Comparison of ENCODE assay signal across 8 cellular contexts in genomic region chr1:212557739-212558664, GRCh38. TPM values are rescaled to one million over a fixed set of nuclear protein-coding genes. Genes with fewer than 3 reads are reported as not detected.
DNase-seq lines count a peak whose midpoint lies in the region; ATAC-seq and TF ChIP-seq lines count a peak whose summit lies in the region.

No MANE protein-coding gene starts in this region.

- CTCF ChIA-PET in PC-3 (lab: Charles Lee): interaction anchor here (0.6 to 1.1 kb wide), 4 partner anchors 70 to 192 kb away, joined by 3 to 4 read pairs (median 3); no protein-coding TSS in a partner anchor

- DNase-seq in NCI-H1436 (lab: John Stamatoyannopoulos, UW): peak; percentile 60
- no peak for DNase-seq in NCI-H1436 treated with DMSO at 0.1 percent for 48 hours (lab: John Stamatoyannopoulos, UW)
- peak; percentile 51 for DNase-seq in PC-3
- DNase-seq in ecto neural progenitor cell (ENCODE audit: low spot score): peak; percentile 71
- DNase-seq in lung (ENCODE audit: low spot score): peak; percentile 49
- peak; percentile 58 to 83 for DNase-seq in tibial artery
- DNase-seq in GM13977 (ENCODE audit: low spot score): no peak

- BruUV-seq in PC-3 (replicated peaks; lab: Mats Ljungman, UMichigan): TSS peak; percentile 58

- TF ChIP-seq CTCF in PC-3 (conservative IDR thresholded peaks at IDR 0.05; ENCODE audit: low read depth, low read length) (no peak), lung (IDR thresholded peaks at IDR 0.05; ENCODE audit: control extremely low read depth, extremely low read depth) (no peak), tibial artery (IDR thresholded peaks at IDR 0.05) (peak in 1 of 2 experiments; percentile 6), GM13977 (IDR thresholded peaks at IDR 0.05; ENCODE audit: extremely low read depth, insufficient read depth, missing control alignments) (no peak)

- H3K79me2 ChIP-seq in PC-3 (ENCODE audit: low read length): no peaks in the 10 kb centered on the region

- ATAC-seq in HG02678 (IDR thresholded peaks at IDR 0.05; ENCODE audit: unreplicated experiment): peak; percentile 37
- peak; percentile 51 for ATAC-seq in PC-3
- ATAC-seq in lung (ENCODE audit: insufficient read depth, low FRiP score): peak; percentile 58

- peak overlapping the region; percentile 58 for H2AFZ ChIP-seq in PC-3 (ENCODE audit: low read length)

- peak overlapping the region; percentile 91 for H3K4me2 ChIP-seq in PC-3 (ENCODE audit: low read length)

- in situ Hi-C loops in GM13977 (cut with MboI; ENCODE audit: low pct_unique_long_range_greater_than_20kb, low sequenced_read_pairs, unreplicated experiment): no loop called here

- H3K9ac ChIP-seq in PC-3 (ENCODE audit: low read length): peak overlapping the region; percentile 88

- intact Hi-C loops in PC-3 (cut with micrococcal nuclease): loop anchor here (2.0 kb wide), 1 partner anchor 81 kb away; no protein-coding TSS in a partner anchor
- intact Hi-C loops in tibial artery (cut with DNase I; ENCODE audit: low total_unique reads): loop anchor here (10.0 kb wide), 1 partner anchor 273 kb away; the partner anchor contains the start of gene PPP2R5A

- peak overlapping the region; percentile 66 for H3K27ac ChIP-seq in PC-3 (ENCODE audit: low read length)
- H3K27ac ChIP-seq in lung (ENCODE audit: low read depth in 1 of 2, low read length in 1 of 2): peak overlapping the region; percentile 94
- H3K27ac ChIP-seq in tibial artery: peak overlapping the region; percentile 96 to 97

- no peaks in the 10 kb centered on the region for H3F3A ChIP-seq in PC-3 (ENCODE audit: low read length, unreplicated experiment)

- H3K9me3 ChIP-seq in PC-3 (ENCODE audit: low read length) (no peaks in the 10 kb centered on the region), lung (ENCODE audit: control insufficient read depth in 2 of 2, insufficient read depth in 1 of 2, low read length in 1 of 2) (no peaks in the 10 kb centered on the region), tibial artery (no peaks in the 10 kb centered on the region)

- no peaks in the 10 kb centered on the region for H4K20me1 ChIP-seq in PC-3 (ENCODE audit: low read length)

- H3K4me3 ChIP-seq in PC-3 (ENCODE audit: low read length): peak overlapping the region; percentile 76
- peak overlapping the region; percentile 69 for H3K4me3 ChIP-seq in lung
- peak overlapping the region; percentile 85 to 95 for H3K4me3 ChIP-seq in tibial artery

- POLR2A ChIA-PET in PC-3 (lab: Charles Lee; ENCODE audit: unreplicated experiment): interaction anchor here (0.6 to 1.8 kb wide), 5 partner anchors 29 to 73 kb away, joined by 3 to 14 read pairs (median 7); partner anchors contain the start of gene ATF3

- H3K4me1 ChIP-seq in PC-3 (ENCODE audit: insufficient read depth, low read length) (peaks cover 37% of the 10 kb centered on the region), lung (ENCODE audit: control insufficient read depth in 2 of 2, insufficient read depth in 2 of 2, low read length in 2 of 2) (peaks cover 0 to 5% of the 10 kb centered on the region in 2 donors), tibial artery (peaks cover 5 to 46% (median 20%) of the 10 kb centered on the region in 4 donors)

- no peaks in the 10 kb centered on the region for H3K36me3 ChIP-seq in PC-3 (ENCODE audit: low read depth, low read length)
- no peaks in the 10 kb centered on the region for H3K36me3 ChIP-seq in lung (ENCODE audit: control insufficient read depth in 2 of 2, insufficient read depth in 2 of 2, low read length in 2 of 2)
- H3K36me3 ChIP-seq in tibial artery: no peaks in the 10 kb centered on the region

- no peaks in the 10 kb centered on the region for H3K9me2 ChIP-seq in PC-3 (replicated peaks; ENCODE audit: low read length)

- H3K27me3 ChIP-seq in PC-3 (ENCODE audit: low read length) (no peaks in the 10 kb centered on the region), lung (ENCODE audit: control insufficient read depth, insufficient read depth) (no peaks in the 10 kb centered on the region), tibial artery (no peaks in the 10 kb centered on the region)

- WGBS in lung, 2 donors: 19% methylated on average over 45 of the region's 45 CpGs

RNA-seq across cellular contexts. Expression of gene ATF3, which starts 50.6 kb away (rescaled TPM):
- 275 and 335 TPM in 2 replicates for total RNA-seq in PC-3 (2014; rRNA removed)
- total RNA-seq in lung: 10 to 100 TPM; 15.9 to 44.1 TPM
- polyA plus RNA-seq in lung: 10 to 100 TPM; 22.3 to 26.5 TPM

Comparison
In these comparisons a context has a peak if more than half of its experiments do, and no peak if none do; other contexts are left out.
1. DNase-seq: peak in NCI-H1436 (single experiment), PC-3 (single experiment), ecto neural progenitor cell (single experiment), lung (single experiment) and tibial artery (2 of 2); none in NCI-H1436 treated with DMSO at 0.1 percent for 48 hours (single experiment) and GM13977 (single experiment).
2. Peak in every context shown above with its lines, with median percentiles within 50 percentile points of each other: ATAC-seq, H3K27ac ChIP-seq and H3K4me3 ChIP-seq.